In the genomic region with DNA sequence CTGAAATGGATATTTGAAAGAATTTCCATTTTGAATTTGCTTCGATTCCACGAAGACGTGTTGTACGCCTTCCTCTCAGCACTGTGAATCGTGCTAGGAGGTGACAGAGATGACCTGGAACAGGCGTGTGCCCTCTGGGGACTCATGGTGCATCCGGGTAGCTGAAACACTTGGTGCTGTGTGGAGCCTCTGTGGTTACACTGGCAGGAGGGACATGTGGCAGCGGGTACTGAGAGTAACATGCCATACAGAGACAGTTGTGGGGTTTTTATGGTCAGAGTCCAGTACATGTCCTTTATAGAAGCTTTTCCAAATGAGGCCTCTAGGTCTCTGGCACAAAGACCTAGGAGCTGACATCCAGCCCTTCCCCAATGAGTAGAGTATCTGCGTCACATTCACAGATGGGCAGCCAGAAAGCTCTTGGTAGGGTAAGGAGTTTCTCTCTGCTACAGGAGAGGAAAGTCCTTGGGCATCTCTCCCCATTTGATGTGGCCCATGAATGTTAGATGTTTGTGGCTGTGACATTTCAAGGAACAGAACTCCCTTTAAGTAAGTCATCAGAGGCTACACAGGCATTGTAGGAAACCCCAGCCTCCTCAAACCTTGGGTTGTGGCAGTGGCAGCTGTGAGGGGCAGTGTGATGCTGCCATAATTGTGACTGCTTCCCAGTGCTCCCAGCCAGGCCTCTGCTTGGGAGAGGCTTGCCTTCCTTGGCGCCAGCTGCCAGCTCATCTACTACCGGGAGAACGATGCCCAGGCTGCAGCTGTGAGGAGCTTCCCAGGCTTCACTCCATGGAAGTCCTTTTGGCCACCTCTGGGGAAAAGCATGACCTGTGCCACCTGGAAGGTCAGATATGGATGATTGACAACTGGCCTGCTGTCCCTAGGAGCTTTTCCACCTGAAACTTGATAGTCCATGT, we compare ENCODE assay signal across 20 cellular contexts.
"Had no signal": no experiment of that assay in that cellular context is flagged by ENCODE, and none has a peak within 500 bp of the region (broad histone marks: within the 10 kb centered on the region; RNA-seq: fewer than 3 reads in every experiment).

No MANE protein-coding gene starts in this region.

- ATAC-seq: activated CD8-positive, alpha-beta memory T cell treated with anti-CD3 and anti-CD28 coated beads, Interleukin-2, amount 10 ng/mL, durations not matched to agents 7 days and 5 days; foreskin keratinocyte; right lobe of liver; stimulated activated memory B cell treated with anti-CD40 and anti-IgM and Interleukin-4, amounts not matched to agents 10 μg/mL and 1 μg/mL and 100 μg/mL, for 72 hours; upper lobe of right lung had no signal

- H3K4me1 ChIP-seq: colonic mucosa, foreskin keratinocyte, right lobe of liver, upper lobe of right lung had no signal

- H3K9me3 Mint-ChIP-seq: mesothelial cell of epicardium had no signal

- H3K4me3 Mint-ChIP-seq: activated CD8-positive, alpha-beta memory T cell treated with anti-CD3 and anti-CD28 coated beads, Interleukin-2, amount 10 ng/mL, durations not matched to agents 7 days and 5 days; activated naive CD8-positive, alpha-beta T cell treated with anti-CD3 and anti-CD28 coated beads, Interleukin-2, amount 10 ng/mL, durations not matched to agents 7 days and 5 days; brain; mesothelial cell of epicardium; stimulated activated memory B cell treated with anti-CD40 and anti-IgM and Interleukin-4, amounts not matched to agents 10 μg/mL and 1 μg/mL and 100 μg/mL, for 72 hours had no signal

- H3K36me3 ChIP-seq: colonic mucosa, ovary, right lobe of liver, spleen, upper lobe of right lung, WERI-Rb-1 had no signal

- DNase-seq: activated CD4-positive, alpha-beta T cell treated with anti-CD3 and anti-CD28 coated beads for 1 hour; activated CD4-positive, alpha-beta T cell treated with anti-CD3 and anti-CD28 coated beads, Interleukin-2, amount 50 U/mL, for 48 hours; activated CD8-positive, alpha-beta memory T cell treated with anti-CD3 and anti-CD28 coated beads, Interleukin-2, amount 10 ng/mL, durations not matched to agents 7 days and 5 days; activated naive CD8-positive, alpha-beta T cell treated with anti-CD3 and anti-CD28 coated beads, Interleukin-2, amount 10 ng/mL, durations not matched to agents 7 days and 5 days; anterior cingulate cortex; central memory CD4-positive, alpha-beta T cell; colonic mucosa; foreskin keratinocyte; glutamatergic neuron; hippocampal formation; ovary; right lobe of liver; spleen; stimulated activated CD4-positive, alpha-beta T cell treated with anti-CD3 and anti-CD28 coated beads, Interleukin-4, amount 100 ng/mL, for 4 hours; upper lobe of right lung; WERI-Rb-1 had no signal

- H3K27me3 ChIP-seq: colonic mucosa, ovary, right lobe of liver, spleen, upper lobe of right lung had no signal

- H3K27ac ChIP-seq: colonic mucosa, foreskin keratinocyte, ovary, right lobe of liver, spleen, upper lobe of right lung, WERI-Rb-1 had no signal

- H3K27ac Mint-ChIP-seq: activated CD8-positive, alpha-beta memory T cell treated with anti-CD3 and anti-CD28 coated beads, Interleukin-2, amount 10 ng/mL, durations not matched to agents 7 days and 5 days; activated naive CD8-positive, alpha-beta T cell treated with anti-CD3 and anti-CD28 coated beads, Interleukin-2, amount 10 ng/mL, durations not matched to agents 7 days and 5 days; mesothelial cell of epicardium; stimulated activated memory B cell treated with anti-CD40 and anti-IgM and Interleukin-4, amounts not matched to agents 10 μg/mL and 1 μg/mL and 100 μg/mL, for 72 hours had no signal

- H3K9me3 ChIP-seq: colonic mucosa, ovary, right lobe of liver, spleen, upper lobe of right lung had no signal

- H3K4me1 Mint-ChIP-seq: mesothelial cell of epicardium had no signal

- H3K36me3 Mint-ChIP-seq: activated CD8-positive, alpha-beta memory T cell treated with anti-CD3 and anti-CD28 coated beads, Interleukin-2, amount 10 ng/mL, durations not matched to agents 7 days and 5 days; activated naive CD8-positive, alpha-beta T cell treated with anti-CD3 and anti-CD28 coated beads, Interleukin-2, amount 10 ng/mL, durations not matched to agents 7 days and 5 days; brain; mesothelial cell of epicardium; stimulated activated memory B cell treated with anti-CD40 and anti-IgM and Interleukin-4, amounts not matched to agents 10 μg/mL and 1 μg/mL and 100 μg/mL, for 72 hours had no signal

- H3K4me3 ChIP-seq: colonic mucosa, lung, ovary, right lobe of liver, spleen, upper lobe of right lung had no signal
